Comparison of ENCODE assay signal across 22 cellular contexts in genomic region chr19:17415107-17415506, GRCh38. TPM values are rescaled to one million over a fixed set of nuclear protein-coding genes. Genes with fewer than 3 reads are reported as not detected.
A peak's percentile ranks its signal among the peaks of the same experiment; 100 is the strongest.
DNase-seq lines count a peak whose midpoint lies in the region; ATAC-seq and TF ChIP-seq lines count a peak whose summit lies in the region.
"Had no signal": no experiment of that assay in that cellular context is flagged by ENCODE, and none has a peak within 500 bp of the region (broad histone marks: within the 10 kb centered on the region; RNA-seq: fewer than 3 reads in every experiment).

No MANE protein-coding gene starts in this region.

- H3K4me3 Mint-ChIP-seq in immature natural killer cell, result peak overlapping the region in 1 of 5 donors; percentile 12
- H3K4me3 Mint-ChIP-seq: activated CD4-positive, alpha-beta T cell treated with anti-CD3 and anti-CD28 coated beads, Interleukin-2, amount 10 ng/mL, durations not matched to agents 7 days and 5 days; stimulated activated effector memory CD8-positive, alpha-beta T cell treated with anti-CD3 and anti-CD28 coated beads, Interleukin-12 subunit alpha, Interleukin-12 subunit beta, amount 100 ng/mL, for 72 hours had no signal

- no peak for ATAC-seq in left cardiac atrium
- ATAC-seq in thoracic aorta (ENCODE audit: insufficient number of reproducible peaks, low FRiP score, low read depth), result no peak
- ATAC-seq: A549; activated naive CD4-positive, alpha-beta T cell treated with anti-CD3 and anti-CD28 coated beads, Interleukin-2, amount 50 U/mL, for 72 hours; Right ventricle myocardium inferior; stimulated activated effector memory CD8-positive, alpha-beta T cell treated with anti-CD3 and anti-CD28 coated beads, Interleukin-12 subunit alpha, Interleukin-12 subunit beta, amount 100 ng/mL, for 72 hours had no signal

- DNase-seq in cardiac muscle cell (ENCODE audit: low read depth in 1 of 2, low spot score in 1 of 2), result peak; percentile 15 to 30
- no peak for DNase-seq in left cardiac atrium
- peak; percentile 94 for DNase-seq in NT2/D1 (ENCODE audit: low read depth, low spot score)
- DNase-seq in thoracic aorta (ENCODE audit: low spot score), result no peak
- DNase-seq in immature natural killer cell, result no peak
- DNase-seq in BE2C, result no peak
- DNase-seq in cerebellar nuclear complex (lab: John Stamatoyannopoulos, UW), result no peak
- DNase-seq: activated CD4-positive, alpha-beta T cell treated with anti-CD3 and anti-CD28 coated beads, Interleukin-2, amount 10 ng/mL, durations not matched to agents 7 days and 5 days; colonic mucosa; hypothalamus; Kasumi-1; NCI-H1105; retina; upper lobe of left lung had no signal

- intact Hi-C loops in left cardiac atrium (cut with DNase I), result no loop called here

- H3K36me3 Mint-ChIP-seq in immature natural killer cell, result peaks cover 12 to 24% (median 12%) of the 10 kb centered on the region in 3 donors

- no peak overlapping the region for H3K27ac Mint-ChIP-seq in immature natural killer cell
- H3K27ac Mint-ChIP-seq: activated CD4-positive, alpha-beta T cell treated with anti-CD3 and anti-CD28 coated beads, Interleukin-2, amount 10 ng/mL, durations not matched to agents 7 days and 5 days; activated naive CD4-positive, alpha-beta T cell treated with anti-CD3 and anti-CD28 coated beads, Interleukin-2, amount 50 U/mL, for 72 hours; stimulated activated effector memory CD8-positive, alpha-beta T cell treated with anti-CD3 and anti-CD28 coated beads, Interleukin-12 subunit alpha, Interleukin-12 subunit beta, amount 100 ng/mL, for 72 hours had no signal

- H3K4me1 ChIP-seq in cardiac muscle cell (ENCODE audit: low read depth) (peaks cover 37% of the 10 kb centered on the region), NT2/D1 (ENCODE audit: insufficient read depth, insufficient read length) (peaks cover 6% of the 10 kb centered on the region), iPS-15b (ENCODE audit: control insufficient read depth, insufficient read depth, low read length) (peaks cover 11% of the 10 kb centered on the region), thoracic aorta (ENCODE audit: control insufficient read depth in 1 of 2, low read depth in 2 of 2) (no peaks in the 10 kb centered on the region), BE2C (peaks cover 8% of the 10 kb centered on the region)
- H3K4me1 ChIP-seq: colonic mucosa had no signal

- H3K9me3 ChIP-seq in cardiac muscle cell (ENCODE audit: low read depth), result no peaks in the 10 kb centered on the region
- H3K9me3 ChIP-seq in NT2/D1 (ENCODE audit: insufficient read depth, low read length), result no peaks in the 10 kb centered on the region
- H3K9me3 ChIP-seq in iPS-15b (ENCODE audit: control insufficient read depth, insufficient read depth, low read length), result no peaks in the 10 kb centered on the region
- H3K9me3 ChIP-seq in thoracic aorta, result no peaks in the 10 kb centered on the region
- H3K9me3 ChIP-seq in BE2C, result no peaks in the 10 kb centered on the region; the same call in 1 of the 2 replicates
- H3K9me3 ChIP-seq: A549; BLaER1 treated with 17β-estradiol and CSF1 and Interleukin-3, amounts not matched to agents 10 nM and 100 nM; colonic mucosa; neutrophil; upper lobe of left lung had no signal

- H3K36me3 ChIP-seq in cardiac muscle cell (no peaks in the 10 kb centered on the region), NT2/D1 (ENCODE audit: insufficient read depth, insufficient read length, low read length) (peaks cover 4% of the 10 kb centered on the region), iPS-15b (ENCODE audit: control insufficient read depth, insufficient read depth, low read length) (no peaks in the 10 kb centered on the region), thoracic aorta (peaks cover 6% of the 10 kb centered on the region), BE2C (no peaks in the 10 kb centered on the region)
- H3K36me3 ChIP-seq: colonic mucosa had no signal

- H3K27me3 Mint-ChIP-seq in immature natural killer cell (ENCODE audit: low read depth in 3 of 3), result peaks cover 0 to 9% (median 0%) of the 10 kb centered on the region in 3 donors
- H3K27me3 Mint-ChIP-seq: activated CD4-positive, alpha-beta T cell treated with anti-CD3 and anti-CD28 coated beads, Interleukin-2, amount 10 ng/mL, durations not matched to agents 7 days and 5 days had no signal

- H3K4me3 ChIP-seq in cardiac muscle cell, result no peak overlapping the region
- no peak overlapping the region for H3K4me3 ChIP-seq in NT2/D1 (ENCODE audit: insufficient read length, low read depth)
- H3K4me3 ChIP-seq in iPS-15b (ENCODE audit: low read depth, low read length), result peak overlapping the region; percentile 27
- H3K4me3 ChIP-seq in thoracic aorta, result peak overlapping the region; percentile 40
- H3K4me3 ChIP-seq in BE2C (ENCODE audit: low read depth, low read length), result no peak overlapping the region
- H3K4me3 ChIP-seq: A549; BLaER1 treated with 17β-estradiol and CSF1 and Interleukin-3, amounts not matched to agents 10 nM and 100 nM; colonic mucosa; upper lobe of left lung had no signal

- H3K27me3 ChIP-seq in cardiac muscle cell, result no peaks in the 10 kb centered on the region
- peaks cover under 1% of the 10 kb centered on the region for H3K27me3 ChIP-seq in NT2/D1 (ENCODE audit: insufficient read depth, insufficient read length)
- H3K27me3 ChIP-seq in iPS-15b (ENCODE audit: control insufficient read depth, insufficient read depth, low read length), result peaks cover 3% of the 10 kb centered on the region
- H3K27me3 ChIP-seq in thoracic aorta (replicated peaks; ENCODE audit: insufficient read depth), result no peaks in the 10 kb centered on the region
- H3K27me3 ChIP-seq in BE2C, result no peaks in the 10 kb centered on the region
- H3K27me3 ChIP-seq: BLaER1 treated with 17β-estradiol and CSF1 and Interleukin-3, amounts not matched to agents 10 nM and 100 nM; colonic mucosa; neutrophil; upper lobe of left lung had no signal

- peaks cover 15 to 23% of the 10 kb centered on the region in 2 donors for H3K4me1 Mint-ChIP-seq in immature natural killer cell

- no peak for TF ChIP-seq CTCF in cardiac muscle cell (IDR thresholded peaks at IDR 0.05; ENCODE audit: low read depth, low read length)
- TF ChIP-seq CTCF in thoracic aorta (IDR thresholded peaks at IDR 0.05), result no peak
- TF ChIP-seq CTCF in BE2C (IDR thresholded peaks at IDR 0.05; ENCODE audit: low read depth, low read length), result no peak

- H3K27ac ChIP-seq in cardiac muscle cell (peak overlapping the region; percentile 95), thoracic aorta (peak overlapping the region in 1 of 2 donors; percentile 15)
- H3K27ac ChIP-seq: A549; BLaER1 treated with 17β-estradiol and CSF1 and Interleukin-3, amounts not matched to agents 10 nM and 100 nM; colonic mucosa; neutrophil had no signal

- H3K9me3 Mint-ChIP-seq in immature natural killer cell, result no peaks in the 10 kb centered on the region
- H3K9me3 Mint-ChIP-seq: activated CD4-positive, alpha-beta T cell treated with anti-CD3 and anti-CD28 coated beads, Interleukin-2, amount 10 ng/mL, durations not matched to agents 7 days and 5 days; activated naive CD4-positive, alpha-beta T cell treated with anti-CD3 and anti-CD28 coated beads, Interleukin-2, amount 50 U/mL, for 72 hours; stimulated activated effector memory CD8-positive, alpha-beta T cell treated with anti-CD3 and anti-CD28 coated beads, Interleukin-12 subunit alpha, Interleukin-12 subunit beta, amount 100 ng/mL, for 72 hours had no signal

- H3K9ac ChIP-seq in NT2/D1 (ENCODE audit: insufficient read length, low read depth) (peak overlapping the region; percentile 17), iPS-15b (ENCODE audit: low read depth, low read length) (no peak overlapping the region)

RNA-seq across cellular contexts. Expression of gene MVB12A, which starts 4.7 kb away (rescaled TPM):
- total RNA-seq in cardiac muscle cell (133 and 148 TPM in 2 replicates), left cardiac atrium (10 to 100 TPM; 22.6 to 24.8 TPM), thoracic aorta (100 to 1,000 TPM in 1 of 2 donors, 10 to 100 TPM in 1; 25.3 to 103 TPM)
- polyA plus RNA-seq in cardiac muscle cell (130 and 148 TPM in 2 replicates), immature natural killer cell (10 to 100 TPM; 35.8 to 43.6 (median 36.3) TPM)
- polyA plus RNA-seq in BE2C (2012; ENCODE audit: insufficient read depth, insufficient read length, low read depth), result 208 TPM

RNA-seq across cellular contexts. Expression of gene BST2, which starts 9.7 kb away (rescaled TPM):
- total RNA-seq in cardiac muscle cell, result 69.3 and 166 TPM in 2 replicates
- polyA plus RNA-seq in cardiac muscle cell, result 91.8 and 184 TPM in 2 replicates
- total RNA-seq in left cardiac atrium, result 10 to 100 TPM; 56.9 to 72.6 TPM
- 100 to 1,000 TPM; 113 to 144 TPM for total RNA-seq in thoracic aorta
- polyA plus RNA-seq in immature natural killer cell, result 100 to 1,000 TPM; 326 to 394 (median 383) TPM
- 5.5 TPM for polyA plus RNA-seq in BE2C (2012; ENCODE audit: insufficient read depth, insufficient read length, low read depth)

RNA-seq across cellular contexts. Expression of gene CCDC194, which starts 21.1 kb away (rescaled TPM):
- 1.4 and 2.2 TPM in 2 replicates for total RNA-seq in cardiac muscle cell
- 2.3 and 3.0 TPM in 2 replicates for polyA plus RNA-seq in cardiac muscle cell
- total RNA-seq in left cardiac atrium, result not detected
- total RNA-seq in thoracic aorta, result not detected
- polyA plus RNA-seq in immature natural killer cell, result under 1 TPM in 1 of 3 donors, not detected in 2; 0.40 TPM
- polyA plus RNA-seq in BE2C (2012; ENCODE audit: insufficient read depth, insufficient read length, low read depth), result not detected
- total RNA-seq: colonic mucosa, Right ventricle myocardium inferior had no signal
- polyA plus RNA-seq: A549 had no signal

RNA-seq across cellular contexts. Expression of gene TMEM221, which starts 33.4 kb away (rescaled TPM):
- total RNA-seq in cardiac muscle cell, result 3.2 and 3.3 TPM in 2 replicates
- polyA plus RNA-seq in cardiac muscle cell, result 5.7 and 6.0 TPM in 2 replicates
- under 1 TPM; 0.18 to 0.21 TPM for total RNA-seq in left cardiac atrium
- not detected for total RNA-seq in thoracic aorta
- polyA plus RNA-seq in immature natural killer cell, result under 1 TPM in 1 of 3 donors, not detected in 2; 0.24 TPM
- polyA plus RNA-seq in BE2C (2012; ENCODE audit: insufficient read depth, insufficient read length, low read depth), result not detected
- total RNA-seq: activated CD4-positive, alpha-beta T cell treated with anti-CD3 and anti-CD28 coated beads, Interleukin-2, amount 10 ng/mL, durations not matched to agents 7 days and 5 days; activated naive CD4-positive, alpha-beta T cell treated with anti-CD3 and anti-CD28 coated beads, Interleukin-2, amount 50 U/mL, for 72 hours; colonic mucosa; mononuclear cell; Right ventricle myocardium inferior had no signal

RNA-seq across cellular contexts. Expression of gene PLVAP, which starts 38.0 kb away (rescaled TPM):
- 2.1 and 4.3 TPM in 2 replicates for total RNA-seq in cardiac muscle cell
- polyA plus RNA-seq in cardiac muscle cell, result 4.2 and 6.1 TPM in 2 replicates
- 100 to 1,000 TPM; 102 to 137 TPM for total RNA-seq in left cardiac atrium
- total RNA-seq in thoracic aorta, result 100 to 1,000 TPM; 120 to 126 TPM
- not detected for polyA plus RNA-seq in immature natural killer cell
- polyA plus RNA-seq in BE2C (2012; ENCODE audit: insufficient read depth, insufficient read length, low read depth), result not detected
- total RNA-seq: activated CD4-positive, alpha-beta T cell treated with anti-CD3 and anti-CD28 coated beads, Interleukin-2, amount 10 ng/mL, durations not matched to agents 7 days and 5 days had no signal
- polyA plus RNA-seq: A549 had no signal

Comparison
In these comparisons a context has a peak if more than half of its experiments do, and no peak if none do; other contexts are left out.
1. DNase-seq: peak in cardiac muscle cell (2 of 2) and NT2/D1 (single experiment); none in left cardiac atrium (single experiment), thoracic aorta (single experiment), immature natural killer cell (0 of 3), BE2C (single experiment) and cerebellar nuclear complex (0 of 2).
2. H3K4me3 ChIP-seq: peak in iPS-15b (single experiment) and thoracic aorta (single experiment); none in cardiac muscle cell (single experiment), NT2/D1 (single experiment) and BE2C (single experiment).